Comparison of ENCODE assay signal across 17 cellular contexts in the genomic region with DNA sequence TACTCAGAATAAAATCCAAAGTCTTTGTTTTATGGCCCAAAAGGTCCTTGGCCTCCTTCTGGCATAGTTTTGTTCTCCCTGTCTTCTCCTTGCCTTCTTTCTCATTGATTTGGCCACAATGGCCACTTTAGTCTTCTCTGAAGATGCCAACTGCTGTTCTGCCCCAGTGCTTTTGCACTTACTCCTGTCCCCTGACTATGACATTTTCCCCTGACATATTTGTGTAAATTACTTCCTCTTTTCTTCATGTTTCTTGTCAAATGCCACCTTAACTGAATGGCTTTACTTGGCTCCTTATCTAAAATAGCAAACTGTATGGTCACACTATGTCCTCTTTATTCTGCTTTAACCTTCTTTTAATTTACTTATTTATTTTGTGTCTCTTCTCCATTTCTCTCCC.
A peak's percentile ranks its signal among the peaks of the same experiment; 100 is the strongest.
DNase-seq lines count a peak whose midpoint lies in the region; ATAC-seq, FAIRE-seq and TF ChIP-seq lines count a peak whose summit lies in the region.
"Had no signal": no experiment of that assay in that cellular context is flagged by ENCODE, and none has a peak within 500 bp of the region (broad histone marks: within the 10 kb centered on the region; RNA-seq: fewer than 3 reads in every experiment).

No MANE protein-coding gene starts in this region.

- no peak overlapping the region for H3K4me3 Mint-ChIP-seq in GM23338
- H3K4me3 Mint-ChIP-seq: B cell; CD4-positive, alpha-beta T cell had no signal

- CTCF ChIA-PET in GM12878 (lab: Yijun Ruan, JAX), result no interaction called here

- H3K4me2 ChIP-seq in GM23338 (no peak overlapping the region), GM12878 (ENCODE audit: control insufficient read depth, insufficient read depth) (no peak overlapping the region)

- H3K4me1 Mint-ChIP-seq in GM23338, result peaks cover 21% of the 10 kb centered on the region
- H3K4me1 Mint-ChIP-seq: B cell, IgD-negative memory B cell had no signal

- no peaks in the 10 kb centered on the region for H3K36me3 Mint-ChIP-seq in GM23338 (ENCODE audit: low read depth)
- H3K36me3 Mint-ChIP-seq: IgD-negative memory B cell had no signal

- BruUV-seq in GM12878 (replicated peaks; lab: Mats Ljungman, UMichigan), result no TSS peak

- no peak for FAIRE-seq in GM12878 (lab: Jason Lieb, UNC)
- FAIRE-seq: D721Med, GM12892 had no signal

- POLR2A ChIA-PET in GM12878 (lab: Charles Lee), result no interaction called here

- 0 out of 2 replicates have a peak, but pooled peaks cover 3% of the 10 kb centered on the region for H3K9me2 ChIP-seq in GM23338 (ENCODE audit: insufficient read depth)

- H3K27me3 Mint-ChIP-seq in GM23338 (ENCODE audit: insufficient read depth, low read depth, poor library complexity), result peaks cover 2% of the 10 kb centered on the region
- H3K27me3 Mint-ChIP-seq: B cell; CD4-positive, alpha-beta T cell; IgD-negative memory B cell had no signal

- H3K4me3 ChIP-seq in GM23338, result no peak overlapping the region
- H3K4me3 ChIP-seq in GM12878, result no peak overlapping the region

- TF ChIP-seq POLR2A in GM12878 (IDR thresholded peaks at IDR 0.05; ENCODE audit: low read depth, low read length), result no peak

- no peak for TF ChIP-seq CTCF in GM23338 (conservative IDR thresholded peaks at IDR 0.05; ENCODE audit: low read depth in 2 of 2)
- TF ChIP-seq CTCF in GM12878 (IDR thresholded peaks at IDR 0.05 in 2 of 3, conservative IDR thresholded peaks at IDR 0.05 in 1 of 3; ENCODE audit: control insufficient read depth in 2 of 3, extremely low read depth in 1 of 3, insufficient read depth in 1 of 3, low read depth in 3 of 3, low read length in 3 of 3), result no peak
- TF ChIP-seq CTCF in GM13976 (IDR thresholded peaks at IDR 0.05; ENCODE audit: borderline replicate concordance, control extremely low read depth, extremely low read depth, insufficient read depth, missing control alignments), result no peak

- SMC1A ChIA-PET in GM12878 (lab: Charles Lee; ENCODE audit: uncharacterized antibody, unreplicated experiment), result no interaction called here

- H3K79me2 ChIP-seq in GM23338 (replicated peaks; ENCODE audit: insufficient read depth), result no peaks in the 10 kb centered on the region
- no peaks in the 10 kb centered on the region for H3K79me2 ChIP-seq in GM12878 (ENCODE audit: control insufficient read depth, insufficient read depth, low read length)

- H3K36me3 ChIP-seq in GM23338 (ENCODE audit: insufficient read depth), result no peaks in the 10 kb centered on the region
- no peaks in the 10 kb centered on the region for H3K36me3 ChIP-seq in GM12878 (ENCODE audit: control insufficient read depth in 2 of 2, insufficient read depth in 2 of 2, low read length in 1 of 2)

- H3K27me3 ChIP-seq in GM23338 (ENCODE audit: insufficient read depth) (no peaks in the 10 kb centered on the region), GM12878 (replicated peaks in 1 of 2; ENCODE audit: control insufficient read depth in 2 of 2, insufficient read depth in 2 of 2, low read length in 1 of 2) (no peaks in the 10 kb centered on the region)

- DNase-seq in GM23338 (ENCODE audit: low spot score), result no peak
- peak; percentile 42 for DNase-seq in OCI-M1 (lab: John Stamatoyannopoulos, UW)
- no peak for DNase-seq in GM12878 (ENCODE audit: low read depth, low spot score)
- DNase-seq in GM13976 (ENCODE audit: low spot score), result no peak
- no peak for DNase-seq in cortex of kidney (lab: John Stamatoyannopoulos, UW)
- DNase-seq: C1 segment of cervical spinal cord; CD4-positive, alpha-beta T cell; DMS153; DMS79 treated with DMSO at 0.1 percent for 48 hours; EL had no signal

- no peak overlapping the region for H2AFZ ChIP-seq in GM23338
- H2AFZ ChIP-seq in GM12878 (ENCODE audit: control insufficient read depth, low read depth, low read length), result no peak overlapping the region

- TF ChIP-seq RAD21 in GM12878 (IDR thresholded peaks at IDR 0.05; ENCODE audit: insufficient read depth, low read depth, low read length), result no peak

- in situ Hi-C loops in GM12878 (cut with MboI), result no loop called here
- in situ Hi-C loops in GM13976 (cut with MboI; ENCODE audit: low sequenced_read_pairs, unreplicated experiment), result no loop called here

- ATAC-seq in GM23338, result no peak
- peak; percentile 39 for ATAC-seq in HG02610 (IDR thresholded peaks at IDR 0.05; ENCODE audit: unreplicated experiment)
- peak; percentile 56 for ATAC-seq in GM12878
- ATAC-seq in HG03460 (IDR thresholded peaks at IDR 0.05; ENCODE audit: unreplicated experiment), result no peak
- ATAC-seq: HCT116 had no signal

- H3K27ac ChIP-seq in GM23338 (ENCODE audit: low read depth) (no peak overlapping the region), GM12878 (ENCODE audit: control insufficient read depth, insufficient read depth) (no peak overlapping the region)

- no peaks in the 10 kb centered on the region for H3K9me3 ChIP-seq in GM12878 (replicated peaks; ENCODE audit: control insufficient read depth, insufficient read depth, low read length)

- H3F3A ChIP-seq in GM23338 (replicated peaks; ENCODE audit: low read depth), result no peaks in the 10 kb centered on the region

- no peaks in the 10 kb centered on the region for H3K9me3 Mint-ChIP-seq in GM23338
- H3K9me3 Mint-ChIP-seq: CD4-positive, alpha-beta T cell had no signal

- no peak overlapping the region for H3K9ac ChIP-seq in GM12878 (ENCODE audit: control insufficient read depth, insufficient read depth, low read length)

- intact Hi-C loops in GM12878 (cut with micrococcal nuclease; ENCODE audit: unreplicated experiment), result no loop called here

- H3K27ac Mint-ChIP-seq in GM23338, result peak overlapping the region; percentile 25; the same call in 1 of the 2 replicates
- H3K27ac Mint-ChIP-seq: B cell; CD4-positive, alpha-beta T cell; IgD-negative memory B cell had no signal

- RAD21 ChIA-PET in GM12878 (lab: Charles Lee; ENCODE audit: unreplicated experiment), result no interaction called here

- no peak for TF ChIP-seq EP300 in GM12878 (IDR thresholded peaks at IDR 0.05; ENCODE audit: borderline replicate concordance in 1 of 2, control insufficient read depth in 1 of 2, low read depth in 2 of 2, low read length in 2 of 2)

- H4K20me1 ChIP-seq in GM23338 (replicated peaks; ENCODE audit: insufficient read depth) (no peaks in the 10 kb centered on the region), GM12878 (ENCODE audit: control insufficient read depth, insufficient read depth) (no peaks in the 10 kb centered on the region)

- H3K4me1 ChIP-seq in GM23338 (ENCODE audit: insufficient read depth) (peaks cover 15% of the 10 kb centered on the region), GM12878 (ENCODE audit: control insufficient read depth, insufficient read depth, low read length) (no peaks in the 10 kb centered on the region; the same call in 1 of the 2 replicates)

TF ChIP-seq in GM23338, 12 proteins besides CTCF, POLR2A, EP300 and RAD21 (continues in another document):
- no peak for TF ChIP-seq STAT1 (IDR thresholded peaks at IDR 0.05; ENCODE audit: unreplicated experiment)
- TF ChIP-seq, protein P1, sequence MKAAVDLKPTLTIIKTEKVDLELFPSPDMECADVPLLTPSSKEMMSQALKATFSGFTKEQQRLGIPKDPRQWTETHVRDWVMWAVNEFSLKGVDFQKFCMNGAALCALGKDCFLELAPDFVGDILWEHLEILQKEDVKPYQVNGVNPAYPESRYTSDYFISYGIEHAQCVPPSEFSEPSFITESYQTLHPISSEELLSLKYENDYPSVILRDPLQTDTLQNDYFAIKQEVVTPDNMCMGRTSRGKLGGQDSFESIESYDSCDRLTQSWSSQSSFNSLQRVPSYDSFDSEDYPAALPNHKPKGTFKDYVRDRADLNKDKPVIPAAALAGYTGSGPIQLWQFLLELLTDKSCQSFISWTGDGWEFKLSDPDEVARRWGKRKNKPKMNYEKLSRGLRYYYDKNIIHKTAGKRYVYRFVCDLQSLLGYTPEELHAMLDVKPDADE (IDR thresholded peaks at IDR 0.05), result no peak
- TF ChIP-seq CREB1 (CRISPR knock-in tag; IDR thresholded peaks at IDR 0.05; ENCODE audit: low read depth), result no peak

TF ChIP-seq in GM12878, 131 proteins besides CTCF, POLR2A, EP300 and RAD21:
- no peak for TF ChIP-seq CREB1 (IDR thresholded peaks at IDR 0.05; ENCODE audit: low read depth)
- no peak for TF ChIP-seq TCF12 (IDR thresholded peaks at IDR 0.05; ENCODE audit: low read depth, low read length)

Comparison
In these comparisons a context has a peak if more than half of its experiments do, and no peak if none do; other contexts are left out.
1. ATAC-seq: peak in HG02610 (single experiment) and GM12878 (single experiment); none in GM23338 (single experiment) and HG03460 (single experiment).